In the genomic region with DNA sequence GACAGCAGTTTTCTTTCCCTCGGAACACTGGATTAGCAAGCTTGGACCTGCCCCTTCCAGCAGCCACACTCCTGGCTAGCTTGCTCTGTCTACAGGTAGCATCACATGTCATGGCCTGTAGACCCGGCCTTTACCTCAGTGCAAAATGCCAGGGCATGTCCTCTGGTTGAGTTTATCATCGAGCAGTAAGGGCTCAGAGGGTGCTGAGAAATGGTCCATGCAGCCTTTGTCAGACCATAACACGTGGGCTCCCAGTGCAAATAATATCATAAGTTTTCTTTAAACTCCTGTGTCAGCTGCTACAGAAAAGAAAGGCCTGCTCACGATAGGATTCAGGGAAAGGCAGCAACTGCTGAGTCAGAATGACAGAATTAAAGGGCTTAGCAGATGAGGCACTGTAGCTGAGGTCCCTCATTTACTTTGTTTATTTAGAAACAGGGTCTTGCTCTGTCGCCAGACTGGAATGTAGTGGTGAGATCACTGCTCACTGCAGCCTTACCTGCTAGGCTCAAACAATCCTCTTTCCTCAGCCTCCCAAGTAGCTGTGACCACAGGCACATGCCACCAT, we compare ENCODE assay signal across 11 cellular contexts. TPM values are rescaled to one million over a fixed set of nuclear protein-coding genes. Genes with fewer than 3 reads are reported as not detected.
DNase-seq lines count a peak whose midpoint lies in the region; ATAC-seq and TF ChIP-seq lines count a peak whose summit lies in the region.
"Had no signal": no experiment of that assay in that cellular context is flagged by ENCODE, and none has a peak within 500 bp of the region (broad histone marks: within the 10 kb centered on the region; RNA-seq: fewer than 3 reads in every experiment).

No MANE protein-coding gene starts in this region.

- H3K4me3 Mint-ChIP-seq in Caco-2 (ENCODE audit: unreplicated experiment): no peak overlapping the region
- no peak overlapping the region for H3K4me3 Mint-ChIP-seq in nephron progenitor cell

- H3K27ac ChIP-seq in uterus (no peak overlapping the region), heart left ventricle (no peak overlapping the region), caudate nucleus (ENCODE audit: low read depth, low read length) (no peak overlapping the region)
- H3K27ac ChIP-seq: pancreas had no signal

- TF ChIP-seq CTCF in Caco-2 (IDR thresholded peaks at IDR 0.05; ENCODE audit: insufficient read depth in 1 of 2, low read depth in 1 of 2, low read length in 1 of 2, severe bottlenecking in 1 of 2, unreplicated experiment in 1 of 2): no peak
- no peak for TF ChIP-seq CTCF in nephron progenitor cell (IDR thresholded peaks at IDR 0.05)
- no peak for TF ChIP-seq CTCF in uterus (IDR thresholded peaks at IDR 0.05)
- TF ChIP-seq CTCF in heart left ventricle (IDR thresholded peaks at IDR 0.05): no peak

- H3K9me3 Mint-ChIP-seq in Caco-2 (ENCODE audit: unreplicated experiment) (no peaks in the 10 kb centered on the region), nephron progenitor cell (no peaks in the 10 kb centered on the region)

- H3K27me3 ChIP-seq in Caco-2 (replicated peaks; ENCODE audit: control insufficient read depth, insufficient read depth, low read length) (no peaks in the 10 kb centered on the region), uterus (no peaks in the 10 kb centered on the region), heart left ventricle (no peaks in the 10 kb centered on the region)
- H3K27me3 ChIP-seq: pancreas had no signal

- 85 to 89% (median 86%) methylated on average over 6 of the region's 6 CpGs for WGBS in heart left ventricle, 4 donors

- H3K4me1 ChIP-seq in Caco-2 (peaks cover 41% of the 10 kb centered on the region), uterus (no peaks in the 10 kb centered on the region), heart left ventricle (peaks cover 0 to 25% (median 12%) of the 10 kb centered on the region in 12 donors)

- intact Hi-C loops in Caco-2 (cut with micrococcal nuclease; ENCODE audit: unreplicated experiment) (loop anchor here (2.0 kb wide), 1 partner anchor 36 kb away; no protein-coding TSS in a partner anchor), uterus (cut with DNase I; ENCODE audit: low total_unique reads) (no loop called here), heart left ventricle (cut with DNase I) (loop anchor here in 1 of 10 donors (5.0 kb wide), 1 partner anchor 38 kb away; no protein-coding TSS in a partner anchor)

- CTCF ChIA-PET in Caco-2 (lab: Charles Lee): interaction anchor here (1.0 to 1.2 kb wide), 2 partner anchors 10 to 73 kb away, joined by 3 read pairs; partner anchors contain the start of gene RGS9

- TF ChIP-seq POLR2A in uterus (IDR thresholded peaks at IDR 0.05) (no peak), heart left ventricle (IDR thresholded peaks at IDR 0.05) (no peak)

- POLR2A ChIA-PET in Caco-2 (lab: Charles Lee): interaction anchor here (0.9 kb wide), 1 partner anchor 8 kb away, joined by 15 read pairs; the partner anchor contains the start of gene GNA13

- H3K4me1 Mint-ChIP-seq in Caco-2 (ENCODE audit: low read depth, unreplicated experiment) (peaks cover 30% of the 10 kb centered on the region), nephron progenitor cell (peaks cover 31% of the 10 kb centered on the region)

- H3K36me3 Mint-ChIP-seq in Caco-2 (ENCODE audit: insufficient read depth, unreplicated experiment): no peaks in the 10 kb centered on the region
- no peaks in the 10 kb centered on the region for H3K36me3 Mint-ChIP-seq in nephron progenitor cell (ENCODE audit: low read depth)

- ATAC-seq in HG03460 (IDR thresholded peaks at IDR 0.05; ENCODE audit: unreplicated experiment): no peak
- no peak for ATAC-seq in heart left ventricle

- peak; percentile 49 to 64 for DNase-seq in Caco-2
- DNase-seq in NCI-H510A treated with DMSO at 0.1 percent for 48 hours (lab: John Stamatoyannopoulos, UW): peak; percentile 71
- DNase-seq in dermis blood vessel endothelial cell: peak; percentile 7
- no peak for DNase-seq in nephron progenitor cell
- DNase-seq in uterus: no peak
- no peak for DNase-seq in heart left ventricle
- DNase-seq in caudate nucleus (lab: John Stamatoyannopoulos, UW): no peak
- DNase-seq: MM.1S, pancreas, T-helper 1 cell had no signal

- H3K9me3 ChIP-seq in Caco-2: no peaks in the 10 kb centered on the region
- H3K9me3 ChIP-seq in uterus: no peaks in the 10 kb centered on the region
- no peaks in the 10 kb centered on the region for H3K9me3 ChIP-seq in heart left ventricle
- H3K9me3 ChIP-seq: pancreas had no signal

- H3K4me3 ChIP-seq in Caco-2 (ENCODE audit: low read depth, low read length) (no peak overlapping the region), uterus (no peak overlapping the region), heart left ventricle (no peak overlapping the region)
- H3K4me3 ChIP-seq: pancreas had no signal

- H3K36me3 ChIP-seq in Caco-2 (ENCODE audit: control insufficient read depth, insufficient read depth, low read length) (no peaks in the 10 kb centered on the region), uterus (no peaks in the 10 kb centered on the region), heart left ventricle (no peaks in the 10 kb centered on the region)
- H3K36me3 ChIP-seq: pancreas had no signal

- H3K27ac Mint-ChIP-seq in Caco-2 (ENCODE audit: unreplicated experiment) (peak overlapping the region; percentile 89), nephron progenitor cell (peak overlapping the region; percentile 86)

- no TSS peak for BruUV-seq in Caco-2 (replicated peaks; lab: Mats Ljungman, UMichigan)

- H3K27me3 Mint-ChIP-seq in Caco-2 (ENCODE audit: insufficient read depth, unreplicated experiment): no peaks in the 10 kb centered on the region
- H3K27me3 Mint-ChIP-seq in nephron progenitor cell (ENCODE audit: low read depth, poor library complexity): peaks cover 12% of the 10 kb centered on the region

RNA-seq across cellular contexts. Expression of gene GNA13, which starts 8.0 kb away (rescaled TPM):
- total RNA-seq in Caco-2 (2022): 38.0 and 39.1 TPM in 2 replicates
- total RNA-seq in dermis blood vessel endothelial cell: 73.2 and 94.7 TPM in 2 replicates
- total RNA-seq in uterus: 100 to 1,000 TPM in 1 of 4 donors, 10 to 100 TPM in 3; 20.2 to 103 (median 51.0) TPM
- 10 to 100 TPM; 19.0 to 39.2 (median 24.4) TPM for total RNA-seq in heart left ventricle
- polyA plus RNA-seq in heart left ventricle: 10 to 100 TPM in 1 of 2 donors, 1 to 10 TPM in 1; 7.3 to 21.6 TPM

Comparison
In these comparisons a context has a peak if more than half of its experiments do, and no peak if none do; other contexts are left out.
1. DNase-seq: peak in Caco-2 (2 of 2), NCI-H510A treated with DMSO at 0.1 percent for 48 hours (single experiment) and dermis blood vessel endothelial cell (single experiment); none in nephron progenitor cell (single experiment), uterus (0 of 2), heart left ventricle (0 of 5) and caudate nucleus (0 of 61).